Comparison of ENCODE assay signal across 31 cellular contexts in genomic region chr1:61181016-61181560, GRCh38.
A peak's percentile ranks its signal among the peaks of the same experiment; 100 is the strongest.
DNase-seq lines count a peak whose midpoint lies in the region; ATAC-seq and TF ChIP-seq lines count a peak whose summit lies in the region.
"Had no signal": no experiment of that assay in that cellular context is flagged by ENCODE, and none has a peak within 500 bp of the region (broad histone marks: within the 10 kb centered on the region; RNA-seq: fewer than 3 reads in every experiment).

No MANE protein-coding gene starts in this region.

- H3K4me3 ChIP-seq in left ventricle myocardium inferior (no peak overlapping the region), heart left ventricle (no peak overlapping the region), suprapubic skin (no peak overlapping the region)
- H3K4me3 ChIP-seq: A549, GM23338, neural progenitor cell, tibial nerve had no signal

- no peak for DNase-seq in left ventricle myocardium inferior
- DNase-seq in heart left ventricle = no peak
- DNase-seq in NCI-H2171 (lab: John Stamatoyannopoulos, UW) = peak; percentile 15
- no peak for DNase-seq in suprapubic skin (ENCODE audit: low spot score in 2 of 2)
- DNase-seq in HUDEP-2 (lab: John Stamatoyannopoulos, UW; ENCODE audit: unreplicated experiment in 76 of 76) = no peak
- no peak for DNase-seq in activated T-cell treated with anti-CD3 and anti-CD28 coated beads, Interleukin-2, amount 50 U/mL, for 1 hour
- DNase-seq in NCI-H524 treated with DMSO at 0.1 percent for 48 hours (lab: John Stamatoyannopoulos, UW) = no peak
- DNase-seq: activated CD4-positive, alpha-beta T cell treated with anti-CD3 and anti-CD28 coated beads for 4 hours; activated CD8-positive, alpha-beta T cell treated with anti-CD3 and anti-CD28 coated beads, Interleukin-2, amount 10 ng/mL, durations not matched to agents 7 days and 5 days; AML-193; anterior cingulate cortex; CD4-positive, CD25-positive, alpha-beta regulatory T cell; effector CD4-positive, alpha-beta T cell; EL; mesenchymal stem cell; NCI-H1092; NCI-H510A treated with DMSO at 0.1 percent for 48 hours; right cardiac atrium; stimulated activated CD8-positive, alpha-beta memory T cell treated with anti-CD3 and anti-CD28 coated beads, Interleukin-4, amount 100 ng/mL, for 48 hours; SW 1271; T1000; WERI-Rb-1 had no signal

- ATAC-seq in heart left ventricle = no peak
- ATAC-seq: A549; activated CD8-positive, alpha-beta T cell treated with anti-CD3 and anti-CD28 coated beads, Interleukin-2, amount 10 ng/mL, durations not matched to agents 7 days and 5 days; GM23338; left lobe of liver; right cardiac atrium had no signal

- TF ChIP-seq CTCF in left ventricle myocardium inferior (IDR thresholded peaks at IDR 0.05; ENCODE audit: borderline replicate concordance) = no peak
- no peak for TF ChIP-seq CTCF in heart left ventricle (IDR thresholded peaks at IDR 0.05)
- TF ChIP-seq CTCF in brain (conservative IDR thresholded peaks at IDR 0.05) = no peak
- no peak for TF ChIP-seq CTCF in suprapubic skin (IDR thresholded peaks at IDR 0.05)

- H3K27ac ChIP-seq in left ventricle myocardium inferior (replicated peaks) = peak overlapping the region; percentile 93
- peak overlapping the region in 3 of 12 donors; percentile 86 to 91 (median 87) for H3K27ac ChIP-seq in heart left ventricle
- peak overlapping the region; percentile 91 for H3K27ac ChIP-seq in suprapubic skin
- H3K27ac ChIP-seq: neural progenitor cell, parathyroid adenoma, WERI-Rb-1 had no signal

- no peaks in the 10 kb centered on the region for H3K9me3 Mint-ChIP-seq in brain
- H3K9me3 Mint-ChIP-seq: CD4-positive, CD25-positive, alpha-beta regulatory T cell; GM23338; neural progenitor cell; stimulated activated naive CD8-positive, alpha-beta T cell treated with anti-CD3 and anti-CD28 coated beads, Interleukin-15, Interleukin-2, amounts not matched to agents 100 ng/mL and 50 ng/mL, for 24 hours had no signal

- TF ChIP-seq POLR2A in heart left ventricle (IDR thresholded peaks at IDR 0.05) (no peak), suprapubic skin (IDR thresholded peaks at IDR 0.05) (no peak)

- H3K36me3 ChIP-seq in left ventricle myocardium inferior (no peaks in the 10 kb centered on the region), heart left ventricle (no peaks in the 10 kb centered on the region), suprapubic skin (no peaks in the 10 kb centered on the region)
- H3K36me3 ChIP-seq: neural progenitor cell, tibial nerve, WERI-Rb-1 had no signal

- peak overlapping the region in 1 of 5 experiments; percentile 17 for H3K4me3 Mint-ChIP-seq in brain
- H3K4me3 Mint-ChIP-seq: activated CD8-positive, alpha-beta T cell treated with anti-CD3 and anti-CD28 coated beads, Interleukin-2, amount 10 ng/mL, durations not matched to agents 7 days and 5 days; activated naive CD8-positive, alpha-beta T cell; CD4-positive, CD25-positive, alpha-beta regulatory T cell; GM23338; neural progenitor cell; stimulated activated naive CD8-positive, alpha-beta T cell treated with anti-CD3 and anti-CD28 coated beads, Interleukin-15, Interleukin-2, amounts not matched to agents 100 ng/mL and 50 ng/mL, for 24 hours had no signal

- no peaks in the 10 kb centered on the region for H3K36me3 Mint-ChIP-seq in brain
- H3K36me3 Mint-ChIP-seq: CD4-positive, CD25-positive, alpha-beta regulatory T cell; neural progenitor cell had no signal

- H3K27ac Mint-ChIP-seq in brain = peak overlapping the region in 3 of 5 experiments; percentile 38 to 73 (median 41)
- H3K27ac Mint-ChIP-seq: activated CD8-positive, alpha-beta T cell treated with anti-CD3 and anti-CD28 coated beads, Interleukin-2, amount 10 ng/mL, durations not matched to agents 7 days and 5 days; activated naive CD8-positive, alpha-beta T cell; CD4-positive, CD25-positive, alpha-beta regulatory T cell; neural progenitor cell; stimulated activated naive CD8-positive, alpha-beta T cell treated with anti-CD3 and anti-CD28 coated beads, Interleukin-15, Interleukin-2, amounts not matched to agents 100 ng/mL and 50 ng/mL, for 24 hours had no signal

- H3K9me3 ChIP-seq in left ventricle myocardium inferior (replicated peaks) (no peaks in the 10 kb centered on the region), heart left ventricle (no peaks in the 10 kb centered on the region), suprapubic skin (no peaks in the 10 kb centered on the region)
- H3K9me3 ChIP-seq: A549, tibial nerve had no signal

- 94 to 97% (median 95%) methylated on average over 1 of the region's 1 CpG for WGBS in heart left ventricle, 4 donors
- WGBS in suprapubic skin = 86% methylated on average over 1 of the region's 1 CpG

- peaks cover 93% of the 10 kb centered on the region for H3K4me1 ChIP-seq in left ventricle myocardium inferior
- peaks cover 20 to 78% (median 51%) of the 10 kb centered on the region in 12 donors for H3K4me1 ChIP-seq in heart left ventricle
- H3K4me1 ChIP-seq in suprapubic skin = peaks cover 60% of the 10 kb centered on the region
- H3K4me1 ChIP-seq: neural progenitor cell had no signal

- intact Hi-C loops in left ventricle myocardium inferior (cut with micrococcal nuclease) = loop anchor here (10.0 kb wide), 2 partner anchors 126 to 274 kb away; no protein-coding TSS in a partner anchor
- intact Hi-C loops in heart left ventricle (cut with DNase I) = loop anchor here in 9 of 10 donors (5.0 to 10.0 kb wide), 9 partner anchors 64 to 274 kb away; partner anchors contain the start of gene NFIA (in 4 of the 9)

- H3K27me3 Mint-ChIP-seq in brain = no peaks in the 10 kb centered on the region
- H3K27me3 Mint-ChIP-seq: activated naive CD8-positive, alpha-beta T cell; stimulated activated naive CD8-positive, alpha-beta T cell treated with anti-CD3 and anti-CD28 coated beads, Interleukin-15, Interleukin-2, amounts not matched to agents 100 ng/mL and 50 ng/mL, for 24 hours had no signal

- peaks cover 84% of the 10 kb centered on the region for H3K4me1 Mint-ChIP-seq in brain
- H3K4me1 Mint-ChIP-seq: CD4-positive, CD25-positive, alpha-beta regulatory T cell had no signal

- TF ChIP-seq EP300 in suprapubic skin (IDR thresholded peaks at IDR 0.05) = no peak

- H3K27me3 ChIP-seq in left ventricle myocardium inferior (ENCODE audit: low read depth) = no peaks in the 10 kb centered on the region
- no peaks in the 10 kb centered on the region for H3K27me3 ChIP-seq in heart left ventricle
- H3K27me3 ChIP-seq in suprapubic skin = no peaks in the 10 kb centered on the region
- H3K27me3 ChIP-seq: neural progenitor cell, tibial nerve had no signal
